ENCODE assay signal across 15 cellular contexts in genomic region chr1:151872776-151873175, GRCh38. TPM values are rescaled to one million over a fixed set of nuclear protein-coding genes. Genes with fewer than 3 reads are reported as not detected.
"Had no signal": no experiment of that assay in that cellular context is flagged by ENCODE, and none has a peak within 500 bp of the region (broad histone marks: within the 10 kb centered on the region; RNA-seq: fewer than 3 reads in every experiment).

No MANE protein-coding gene starts in this region.

RNA-seq across cellular contexts. Expression of gene THEM5, which starts 19.3 kb away (rescaled TPM):
- total RNA-seq: activated CD4-positive, alpha-beta memory T cell treated with anti-CD3 and anti-CD28 coated beads, Interleukin-2, amount 10 ng/mL, durations not matched to agents 7 days and 5 days; activated CD4-positive, alpha-beta T cell treated with anti-CD3 and anti-CD28 coated beads, Interleukin-2, amount 10 ng/mL, durations not matched to agents 24 days and 14 days; ascending aorta; colonic mucosa; gastrocnemius medialis; left cardiac atrium; occipital lobe; right lobe of liver; stomach; T-cell; tibial nerve; urinary bladder had no signal
- polyA plus RNA-seq: adipose tissue, liver, neural cell, stomach, urinary bladder had no signal

RNA-seq across cellular contexts. Expression of gene C2CD4D, which starts 33.2 kb away (rescaled TPM):
- total RNA-seq: ascending aorta, gastrocnemius medialis, left cardiac atrium, liver, right lobe of liver, urinary bladder had no signal
- polyA plus RNA-seq: neural cell had no signal

RNA-seq across cellular contexts. Expression of gene RORC, which starts 41.2 kb away (rescaled TPM):
- total RNA-seq: ascending aorta had no signal
